ENCODE assay signal across 10 cellular contexts in genomic region chr4:139857021-139857420, GRCh38.
A peak's percentile ranks its signal among the peaks of the same experiment; 100 is the strongest.
DNase-seq lines count a peak whose midpoint lies in the region; ATAC-seq and TF ChIP-seq lines count a peak whose summit lies in the region.
"Had no signal": no experiment of that assay in that cellular context is flagged by ENCODE, and none has a peak within 500 bp of the region (broad histone marks: within the 10 kb centered on the region; RNA-seq: fewer than 3 reads in every experiment).

No MANE protein-coding gene starts in this region.

- ATAC-seq in HG03342 (IDR thresholded peaks at IDR 0.05; ENCODE audit: unreplicated experiment) (no peak), GM19328 (IDR thresholded peaks at IDR 0.05; ENCODE audit: unreplicated experiment) (no peak)

- peak overlapping the region; percentile 51 for H3K27ac Mint-ChIP-seq in progenitor cell of endocrine pancreas
- H3K27ac Mint-ChIP-seq: HFFc6 had no signal

- H3K9me2 ChIP-seq in GM23248 (ENCODE audit: insufficient read depth) = no peaks in the 10 kb centered on the region

- H3K4me1 Mint-ChIP-seq in progenitor cell of endocrine pancreas (ENCODE audit: low read depth) = peaks cover 28% of the 10 kb centered on the region

- no peak for TF ChIP-seq CTCF in progenitor cell of endocrine pancreas (IDR thresholded peaks at IDR 0.05; ENCODE audit: unreplicated experiment)

- H4K20me1 ChIP-seq in GM23248 (ENCODE audit: insufficient read depth) = no peaks in the 10 kb centered on the region

- H3F3A ChIP-seq in GM23248 (ENCODE audit: insufficient read depth) = no peaks in the 10 kb centered on the region

- no peak overlapping the region for H3K4me3 Mint-ChIP-seq in progenitor cell of endocrine pancreas (ENCODE audit: low read depth)
- H3K4me3 Mint-ChIP-seq: HFFc6 had no signal

- no peak overlapping the region for H3K4me3 ChIP-seq in GM23248

- H3K79me2 ChIP-seq in GM23248 (ENCODE audit: insufficient read depth) = no peaks in the 10 kb centered on the region

- peaks cover 14% of the 10 kb centered on the region for H3K36me3 Mint-ChIP-seq in progenitor cell of endocrine pancreas (ENCODE audit: insufficient read depth)

- H3K9ac ChIP-seq in GM23248 = no peak overlapping the region

- peaks cover 2% of the 10 kb centered on the region for H3K9me3 Mint-ChIP-seq in progenitor cell of endocrine pancreas (ENCODE audit: low read depth)
- H3K9me3 Mint-ChIP-seq: HFFc6 had no signal

- no peak overlapping the region for H3K27ac ChIP-seq in GM23248

- no peaks in the 10 kb centered on the region for H3K36me3 ChIP-seq in GM23248 (ENCODE audit: low read depth)

- peak; percentile 25 to 51 for DNase-seq in NCI-H524 (lab: John Stamatoyannopoulos, UW)
- no peak for DNase-seq in NCI-H524 treated with DMSO at 0.1 percent for 48 hours (lab: John Stamatoyannopoulos, UW)
- peak; percentile 92 for DNase-seq in NCI-H82 (lab: John Stamatoyannopoulos, UW)
- peak; percentile 29 for DNase-seq in dermis blood vessel endothelial cell
- no peak for DNase-seq in progenitor cell of endocrine pancreas (ENCODE audit: low spot score, unreplicated experiment)
- no peak for DNase-seq in GM23248
- DNase-seq: foreskin fibroblast, HFFc6 had no signal

- H3K4me1 ChIP-seq in GM23248 (ENCODE audit: insufficient read depth) = no peaks in the 10 kb centered on the region

- H3K9me3 ChIP-seq in GM23248 (ENCODE audit: low read depth) = no peaks in the 10 kb centered on the region

- no peaks in the 10 kb centered on the region for H3K27me3 ChIP-seq in GM23248 (replicated peaks; ENCODE audit: insufficient read depth)

- H3K27me3 Mint-ChIP-seq in progenitor cell of endocrine pancreas = no peaks in the 10 kb centered on the region

- no peak overlapping the region for H2AFZ ChIP-seq in GM23248

- WGBS in GM23248 (ENCODE audit: low coverage in 1 of 2, low lambda C conversion rate in 2 of 2, missing lambda C conversion rate in 2 of 2), 2 experiments = 87 to 89% methylated on average over 4 of the region's 4 CpGs

- in situ Hi-C loops in GM23248 (cut with MboI) = no loop called here

- H3K4me2 ChIP-seq in GM23248 (ENCODE audit: unreplicated experiment) = no peak overlapping the region

Comparison
In these comparisons a context has a peak if more than half of its experiments do, and no peak if none do; other contexts are left out.
1. DNase-seq: peak in NCI-H524 (2 of 2), NCI-H82 (single experiment) and dermis blood vessel endothelial cell (single experiment); none in NCI-H524 treated with DMSO at 0.1 percent for 48 hours (single experiment), progenitor cell of endocrine pancreas (single experiment) and GM23248 (single experiment).